Comparison of ENCODE assay signal across 12 cellular contexts in the genomic region with DNA sequence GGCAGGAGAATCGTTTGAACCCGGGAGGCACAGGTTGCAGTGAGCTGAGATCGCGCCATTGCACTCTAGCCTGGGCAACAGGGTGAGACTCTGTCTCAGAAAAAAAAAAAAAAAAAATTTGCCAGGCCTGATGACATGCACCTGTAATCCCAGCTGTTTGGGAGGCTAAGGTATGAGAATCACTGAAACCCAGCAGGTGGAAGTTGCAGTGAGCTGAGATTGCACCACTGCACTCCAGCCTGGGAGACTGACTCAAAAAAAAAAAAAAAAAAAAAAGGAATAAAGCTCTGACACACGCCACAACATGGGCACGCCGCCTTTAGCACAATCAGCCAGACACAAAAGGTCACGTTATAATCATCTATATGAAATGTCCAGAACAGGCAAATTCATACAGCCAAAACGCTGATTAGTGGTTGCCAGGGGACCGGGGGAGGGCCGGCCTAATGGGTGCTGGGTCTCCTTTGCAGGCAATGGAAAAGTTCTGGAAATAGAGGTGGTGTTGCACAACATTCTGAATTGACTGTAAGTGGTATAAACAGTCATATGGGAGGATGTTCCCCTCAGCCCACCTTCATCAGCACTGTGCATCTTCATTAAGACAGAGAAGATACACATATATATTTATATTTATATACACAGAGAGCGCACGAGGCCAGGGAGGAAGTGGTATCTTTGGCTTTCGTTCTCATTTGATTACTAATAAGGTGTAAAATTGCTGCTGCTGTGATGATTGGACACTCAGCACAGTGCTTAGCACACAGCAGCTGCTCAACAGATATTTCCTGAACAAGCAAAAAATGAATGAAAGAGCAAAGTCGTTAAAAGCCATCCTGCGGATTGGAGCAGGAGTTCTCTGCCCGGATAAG. TPM values are rescaled to one million over a fixed set of nuclear protein-coding genes. Genes with fewer than 3 reads are reported as not detected.
DNase-seq lines count a peak whose midpoint lies in the region; ATAC-seq and TF ChIP-seq lines count a peak whose summit lies in the region.
"Had no signal": no experiment of that assay in that cellular context is flagged by ENCODE, and none has a peak within 500 bp of the region (broad histone marks: within the 10 kb centered on the region; RNA-seq: fewer than 3 reads in every experiment).

No MANE protein-coding gene starts in this region.

- peak; percentile 64 for ATAC-seq in GM19395 (IDR thresholded peaks at IDR 0.05; ENCODE audit: unreplicated experiment)
- peak; percentile 55 for ATAC-seq in HG03342 (IDR thresholded peaks at IDR 0.05; ENCODE audit: unreplicated experiment)
- no peak for ATAC-seq in activated CD8-positive, alpha-beta T cell treated with anti-CD3 and anti-CD28 coated beads, Interleukin-2, amount 10 ng/mL, durations not matched to agents 7 days and 5 days

- H3K27me3 Mint-ChIP-seq in activated CD8-positive, alpha-beta T cell treated with anti-CD3 and anti-CD28 coated beads, Interleukin-2, amount 10 ng/mL, durations not matched to agents 7 days and 5 days (ENCODE audit: low read depth): no peaks in the 10 kb centered on the region

- POLR2A ChIA-PET in GM10248 (lab: Yijun Ruan, JAX): interaction anchor here (0.7 to 1.7 kb wide), 3 partner anchors 17 to 131 kb away, joined by 5 to 7 read pairs (median 6); a partner anchor contains a TSS
- POLR2A ChIA-PET in activated CD8-positive, alpha-beta T cell treated with anti-CD3 and anti-CD28 coated beads, Interleukin-2, amount 10 ng/mL, durations not matched to agents 7 days and 5 days (lab: Charles Lee): interaction anchor here (0.6 kb wide), 1 partner anchor 63 kb away, joined by 3 read pairs; a partner anchor contains a TSS

- H3K9me3 Mint-ChIP-seq in activated CD8-positive, alpha-beta T cell treated with anti-CD3 and anti-CD28 coated beads, Interleukin-2, amount 10 ng/mL, durations not matched to agents 7 days and 5 days (ENCODE audit: insufficient read depth): no peaks in the 10 kb centered on the region
- H3K9me3 Mint-ChIP-seq: activated T-helper 2 cell treated with anti-CD3 and anti-CD28 coated beads, Interferon-gamma antibody, Interleukin-2, Interleukin-4, amounts not matched to agents 10 μg/mL and 5 μg/mL and 100 μg/mL, durations not matched to agents 14 hours and 24 hours and 36 hours had no signal

- DNase-seq in GM10248 (ENCODE audit: extremely low spot score) (peak; percentile 70), NCI-H1694 treated with DMSO at 0.1 percent for 48 hours (lab: John Stamatoyannopoulos, UW) (no peak), RKO (ENCODE audit: low spot score) (no peak), EL (no peak)
- peak; percentile 32 for DNase-seq in activated CD8-positive, alpha-beta T cell treated with anti-CD3 and anti-CD28 coated beads, Interleukin-2, amount 10 ng/mL, durations not matched to agents 7 days and 5 days
- DNase-seq in stimulated activated CD4-positive, alpha-beta T cell treated with anti-CD3 and anti-CD28 coated beads, Interleukin-2, amount 100 ng/mL, for 48 hours: no peak
- DNase-seq: DMS153; effector memory CD4-positive, alpha-beta T cell had no signal

- H3K27ac Mint-ChIP-seq in activated CD8-positive, alpha-beta T cell treated with anti-CD3 and anti-CD28 coated beads, Interleukin-2, amount 10 ng/mL, durations not matched to agents 7 days and 5 days: peak overlapping the region; percentile 84
- H3K27ac Mint-ChIP-seq: activated T-helper 2 cell treated with anti-CD3 and anti-CD28 coated beads, Interferon-gamma antibody, Interleukin-2, Interleukin-4, amounts not matched to agents 10 μg/mL and 5 μg/mL and 100 μg/mL, durations not matched to agents 14 hours and 24 hours and 36 hours had no signal

- CTCF ChIA-PET in GM10248 (lab: Yijun Ruan, JAX): interaction anchor here (0.9 to 3.3 kb wide), 5 partner anchors 15 to 208 kb away, joined by 3 to 13 read pairs (median 5); a partner anchor contains a TSS
- CTCF ChIA-PET in activated CD8-positive, alpha-beta T cell treated with anti-CD3 and anti-CD28 coated beads, Interleukin-2, amount 10 ng/mL, durations not matched to agents 7 days and 5 days (lab: Charles Lee): interaction anchor here (0.9 to 1.6 kb wide), 2 partner anchors 13 to 17 kb away, joined by 3 to 4 read pairs; a partner anchor contains a TSS

- TF ChIP-seq CTCF in GM10248 (IDR thresholded peaks at IDR 0.05; ENCODE audit: control extremely low read depth, extremely low read depth, low read depth, missing control alignments): no peak

- no peak overlapping the region for H3K4me3 Mint-ChIP-seq in activated CD8-positive, alpha-beta T cell treated with anti-CD3 and anti-CD28 coated beads, Interleukin-2, amount 10 ng/mL, durations not matched to agents 7 days and 5 days

- peaks cover 37% of the 10 kb centered on the region for H3K4me1 Mint-ChIP-seq in activated CD8-positive, alpha-beta T cell treated with anti-CD3 and anti-CD28 coated beads, Interleukin-2, amount 10 ng/mL, durations not matched to agents 7 days and 5 days (ENCODE audit: low read depth)

- H3K36me3 Mint-ChIP-seq in activated CD8-positive, alpha-beta T cell treated with anti-CD3 and anti-CD28 coated beads, Interleukin-2, amount 10 ng/mL, durations not matched to agents 7 days and 5 days (ENCODE audit: low read depth): peaks cover 17% of the 10 kb centered on the region

RNA-seq across cellular contexts. Expression of a gene that starts 3.8 kb away (rescaled TPM):
- total RNA-seq in activated CD8-positive, alpha-beta T cell treated with anti-CD3 and anti-CD28 coated beads, Interleukin-2, amount 10 ng/mL, durations not matched to agents 7 days and 5 days: 10 to 100 TPM; 31.1 to 32.7 TPM

RNA-seq across cellular contexts. Expression of a gene that starts 7.7 kb away (rescaled TPM):
- total RNA-seq in activated CD8-positive, alpha-beta T cell treated with anti-CD3 and anti-CD28 coated beads, Interleukin-2, amount 10 ng/mL, durations not matched to agents 7 days and 5 days: 1 to 10 TPM; 7.3 to 7.5 TPM

RNA-seq across cellular contexts. Expression of a gene that starts 17.3 kb away (rescaled TPM):
- total RNA-seq in activated CD8-positive, alpha-beta T cell treated with anti-CD3 and anti-CD28 coated beads, Interleukin-2, amount 10 ng/mL, durations not matched to agents 7 days and 5 days: 100 to 1,000 TPM; 256 to 265 TPM

RNA-seq across cellular contexts. Expression of a gene that starts 47.5 kb away (rescaled TPM):
- total RNA-seq in activated CD8-positive, alpha-beta T cell treated with anti-CD3 and anti-CD28 coated beads, Interleukin-2, amount 10 ng/mL, durations not matched to agents 7 days and 5 days: 10 to 100 TPM; 11.0 to 13.8 TPM

RNA-seq across cellular contexts. Expression of a gene that starts 49.1 kb away (rescaled TPM):
- under 1 TPM in 1 of 2 experiments, not detected in 1; 0.26 TPM for total RNA-seq in activated CD8-positive, alpha-beta T cell treated with anti-CD3 and anti-CD28 coated beads, Interleukin-2, amount 10 ng/mL, durations not matched to agents 7 days and 5 days
- total RNA-seq: pulmonary artery endothelial cell had no signal

Comparison
In these comparisons a context has a peak if more than half of its experiments do, and no peak if none do; other contexts are left out.
1. DNase-seq: peak in GM10248 (single experiment) and activated CD8-positive, alpha-beta T cell treated with anti-CD3 and anti-CD28 coated beads, Interleukin-2, amount 10 ng/mL, durations not matched to agents 7 days and 5 days (single experiment); none in NCI-H1694 treated with DMSO at 0.1 percent for 48 hours (single experiment), RKO (single experiment), stimulated activated CD4-positive, alpha-beta T cell treated with anti-CD3 and anti-CD28 coated beads, Interleukin-2, amount 100 ng/mL, for 48 hours (0 of 2) and EL (single experiment).